10 cellular contexts compared by ENCODE assay signal in the genomic region with DNA sequence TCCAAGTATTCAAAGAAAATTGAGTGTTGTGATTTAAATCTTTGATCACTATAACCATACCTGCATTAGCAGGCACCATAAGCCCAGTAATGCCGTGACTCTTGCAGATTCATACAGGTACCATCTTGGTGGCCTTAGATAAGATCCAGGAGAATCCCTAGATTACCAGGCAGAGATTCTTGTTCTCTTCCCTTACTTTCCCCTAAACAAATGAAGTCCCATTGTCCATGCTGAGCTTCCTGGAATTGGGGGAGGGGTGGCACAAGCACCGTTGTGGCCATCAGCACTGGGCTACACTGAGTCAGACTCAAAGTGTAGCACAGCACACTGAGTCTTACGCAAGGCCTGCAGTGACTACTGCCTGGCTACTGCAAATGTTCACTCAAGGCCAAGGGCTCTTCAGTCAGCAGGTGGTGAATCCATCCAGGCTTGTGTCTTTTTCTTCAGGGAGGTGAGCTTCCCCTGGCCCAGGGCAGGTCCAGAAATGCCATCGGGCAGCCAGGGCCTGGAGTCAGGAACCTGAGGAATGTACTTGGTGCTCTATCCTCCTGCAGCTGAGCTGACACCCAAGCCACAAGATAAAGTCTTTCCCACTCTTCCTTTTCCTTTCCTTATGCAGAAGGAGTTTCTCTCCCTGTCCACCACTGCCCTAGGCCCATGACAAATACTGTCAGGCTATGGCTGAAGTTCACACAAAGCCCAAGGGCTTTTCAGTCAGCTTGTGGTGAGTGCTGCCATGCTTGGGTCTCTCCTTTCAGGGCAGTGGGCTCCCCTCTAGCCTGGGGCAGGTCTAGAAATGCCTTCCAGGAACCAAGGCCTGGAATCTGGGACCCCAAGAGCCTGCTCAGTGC. TPM values are rescaled to one million over a fixed set of nuclear protein-coding genes. Genes with fewer than 3 reads are reported as not detected.
DNase-seq lines count a peak whose midpoint lies in the region; ATAC-seq and TF ChIP-seq lines count a peak whose summit lies in the region.
"Had no signal": no experiment of that assay in that cellular context is flagged by ENCODE, and none has a peak within 500 bp of the region (broad histone marks: within the 10 kb centered on the region; RNA-seq: fewer than 3 reads in every experiment).

No MANE protein-coding gene starts in this region.

- no peak overlapping the region for H2BK15ac ChIP-seq in mesendoderm (replicated peaks; ENCODE audit: low read depth)

- no peak overlapping the region for H4K5ac ChIP-seq in mesendoderm (ENCODE audit: low read length)

- no peaks in the 10 kb centered on the region for H3K27me3 ChIP-seq in breast epithelium
- no peaks in the 10 kb centered on the region for H3K27me3 ChIP-seq in mesendoderm (ENCODE audit: insufficient read depth, low read length, poor library complexity)
- H3K27me3 ChIP-seq in suprapubic skin = no peaks in the 10 kb centered on the region

- no peak overlapping the region for H4K8ac ChIP-seq in mesendoderm (ENCODE audit: low read depth, low read length)

- no peak for TF ChIP-seq CTCF in CD14-positive monocyte (IDR thresholded peaks at IDR 0.05)
- TF ChIP-seq CTCF in breast epithelium (IDR thresholded peaks at IDR 0.05) = no peak
- TF ChIP-seq CTCF in suprapubic skin (IDR thresholded peaks at IDR 0.05) = no peak

- H3K36me3 Mint-ChIP-seq in CD14-positive monocyte = no peaks in the 10 kb centered on the region

- no peak overlapping the region for H3K27ac Mint-ChIP-seq in CD14-positive monocyte

- no peak overlapping the region for H2AK5ac ChIP-seq in mesendoderm (ENCODE audit: low read length)

- no CpG with 5 or more reads among the region's 4 CpGs for WGBS in mesendoderm (ENCODE audit: extremely low coverage, insufficient coverage, low lambda C conversion rate)
- WGBS in suprapubic skin = 53% methylated on average over 4 of the region's 4 CpGs

- H3K36me3 ChIP-seq in breast epithelium (no peaks in the 10 kb centered on the region), mesendoderm (ENCODE audit: control insufficient read depth, insufficient read depth, low read length) (no peaks in the 10 kb centered on the region), suprapubic skin (no peaks in the 10 kb centered on the region)

- H3K56ac ChIP-seq in mesendoderm (ENCODE audit: low read length) = no peak overlapping the region

- DNase-seq in CD14-positive monocyte (ENCODE audit: low spot score) = peak; percentile 49
- peak; percentile 31 for DNase-seq in HT-29 (ENCODE audit: low spot score)
- DNase-seq in breast epithelium (ENCODE audit: low spot score in 2 of 2) = no peak
- peak; percentile 14 for DNase-seq in mesendoderm
- DNase-seq in suprapubic skin (ENCODE audit: low spot score in 2 of 2) = no peak
- no peak for DNase-seq in NCI-H2196 (lab: John Stamatoyannopoulos, UW; ENCODE audit: unreplicated experiment)
- DNase-seq: activated naive CD4-positive, alpha-beta T cell had no signal

- H3K9ac ChIP-seq in mesendoderm (ENCODE audit: low read length) = no peak overlapping the region

- no peak overlapping the region for H3K4me3 ChIP-seq in breast epithelium
- no peak overlapping the region for H3K4me3 ChIP-seq in mesendoderm (ENCODE audit: low read length)
- no peak overlapping the region for H3K4me3 ChIP-seq in suprapubic skin

- TF ChIP-seq EP300 in suprapubic skin (IDR thresholded peaks at IDR 0.05) = no peak

- H3K9me3 Mint-ChIP-seq in CD14-positive monocyte = peaks cover 21 to 31% (median 24%) of the 10 kb centered on the region in 7 donors

- peaks cover 0 to 1% (median 1%) of the 10 kb centered on the region in 3 donors for H3K27me3 Mint-ChIP-seq in CD14-positive monocyte (ENCODE audit: low read depth in 3 of 3)

- peaks cover 3% of the 10 kb centered on the region for H3K4me1 Mint-ChIP-seq in CD14-positive monocyte

- intact Hi-C loops in CD14-positive monocyte (cut with micrococcal nuclease) (no loop called here), breast epithelium (cut with DNase I; ENCODE audit: low total_unique reads) (loop anchor here (2.0 kb wide), 1 partner anchor 14 kb away; no protein-coding TSS in a partner anchor)

- ATAC-seq in HG02610 (IDR thresholded peaks at IDR 0.05; ENCODE audit: unreplicated experiment) (no peak), GM18519 (IDR thresholded peaks at IDR 0.05; ENCODE audit: low FRiP score, unreplicated experiment) (no peak)
- ATAC-seq: activated CD4-positive, CD25-positive, alpha-beta regulatory T cell treated with anti-CD3 and anti-CD28 coated beads, Interleukin-2, amount 50 U/mL, for 24 hours had no signal

- no peak overlapping the region for H2BK120ac ChIP-seq in mesendoderm (ENCODE audit: low read depth, low read length)

- no peak overlapping the region for H3K4me3 Mint-ChIP-seq in CD14-positive monocyte

- H3K79me1 ChIP-seq in mesendoderm (ENCODE audit: low read length) = no peaks in the 10 kb centered on the region

- H3K27ac ChIP-seq in breast epithelium (peak overlapping the region; percentile 26 to 49), mesendoderm (ENCODE audit: low read depth, low read length) (no peak overlapping the region), suprapubic skin (no peak overlapping the region)

- H3K9me3 ChIP-seq in breast epithelium = peaks cover 6 to 19% of the 10 kb centered on the region in 2 donors
- peaks cover 8% of the 10 kb centered on the region for H3K9me3 ChIP-seq in suprapubic skin

- no peak overlapping the region for H3K18ac ChIP-seq in mesendoderm (ENCODE audit: low read length)

- no peak for TF ChIP-seq POLR2A in breast epithelium (IDR thresholded peaks at IDR 0.05)
- TF ChIP-seq POLR2A in suprapubic skin (IDR thresholded peaks at IDR 0.05) = no peak

- no peaks in the 10 kb centered on the region for H3K4me1 ChIP-seq in breast epithelium
- H3K4me1 ChIP-seq in mesendoderm (ENCODE audit: control insufficient read depth, low read depth, low read length) = no peaks in the 10 kb centered on the region
- no peaks in the 10 kb centered on the region for H3K4me1 ChIP-seq in suprapubic skin

- H3K4ac ChIP-seq in mesendoderm (ENCODE audit: low read depth, low read length) = no peak overlapping the region

- H2BK5ac ChIP-seq in mesendoderm (ENCODE audit: low read length) = no peak overlapping the region

- no peak overlapping the region for H3K4me2 ChIP-seq in mesendoderm (ENCODE audit: low read length)

- no peak overlapping the region for H3K23ac ChIP-seq in mesendoderm (ENCODE audit: low read length)

- H3K79me2 ChIP-seq in mesendoderm (ENCODE audit: control insufficient read depth, insufficient read depth, low read length) = no peaks in the 10 kb centered on the region

RNA-seq across cellular contexts. Expression of gene CD28, which starts 52.6 kb away (rescaled TPM):
- under 1 TPM; 0.09 to 0.21 TPM for polyA plus RNA-seq in CD14-positive monocyte
- total RNA-seq in HT-29 (2014; rRNA removed; shearing (Covaris generic)) = not detected in 2 replicates
- total RNA-seq in breast epithelium (1 to 10 TPM; 2.2 to 4.2 (median 2.9) TPM), suprapubic skin (1 to 10 TPM in 1 of 4 donors, under 1 TPM in 2, not detected in 1; 0.08 to 1.0 (median 0.15) TPM)
- polyA plus RNA-seq in mesendoderm (2013, experiment 1 of 2) = not detected
- not detected for polyA plus RNA-seq in mesendoderm (2013, experiment 2 of 2)

Comparison
In these comparisons a context has a peak if more than half of its experiments do, and no peak if none do; other contexts are left out.
1. DNase-seq: peak in CD14-positive monocyte (single experiment), HT-29 (single experiment) and mesendoderm (single experiment); none in breast epithelium (0 of 2), suprapubic skin (0 of 2) and NCI-H2196 (single experiment).
2. H3K27ac ChIP-seq: peak in breast epithelium (2 of 2); none in mesendoderm (single experiment) and suprapubic skin (single experiment).